14 cellular contexts compared by ENCODE assay signal in genomic region chr4:101993841-101994221, GRCh38.
DNase-seq lines count a peak whose midpoint lies in the region; ATAC-seq and TF ChIP-seq lines count a peak whose summit lies in the region.
"Had no signal": no experiment of that assay in that cellular context is flagged by ENCODE, and none has a peak within 500 bp of the region (broad histone marks: within the 10 kb centered on the region; RNA-seq: fewer than 3 reads in every experiment).

No MANE protein-coding gene starts in this region.

- H3F3A ChIP-seq in SK-N-SH (replicated peaks; ENCODE audit: insufficient read depth): no peaks in the 10 kb centered on the region

- intact Hi-C loops in left ventricle myocardium inferior (cut with micrococcal nuclease): no loop called here

- peaks cover 0 to 28% (median 12%) of the 10 kb centered on the region in 11 experiments; a peak in 16 of 22 replicates for H3K9me3 ChIP-seq in BLaER1 treated with 17β-estradiol and CSF1 and Interleukin-3, amounts not matched to agents 10 nM and 100 nM (replicated peaks in 1 of 11)
- H3K9me3 ChIP-seq in SK-N-SH (no peaks in the 10 kb centered on the region), left ventricle myocardium inferior (replicated peaks) (peaks cover 16% of the 10 kb centered on the region)
- H3K9me3 ChIP-seq: Caco-2 had no signal

- peak overlapping the region; percentile 25 to 55 (median 45); a peak in 19 of 22 replicates for H3K4me2 ChIP-seq in BLaER1 treated with 17β-estradiol and CSF1 and Interleukin-3, amounts not matched to agents 10 nM and 100 nM
- H3K4me2 ChIP-seq in SK-N-SH: no peak overlapping the region
- H3K4me2 ChIP-seq: KMS-11 had no signal

- H3K4me3 Mint-ChIP-seq in stimulated activated naive B cell treated with anti-CD40 and anti-IgM and Interleukin-4, amounts not matched to agents 10 μg/mL and 1 μg/mL and 100 μg/mL, for 72 hours: no peak overlapping the region
- H3K4me3 Mint-ChIP-seq: CD4-positive, CD25-positive, alpha-beta regulatory T cell had no signal

- no peaks in the 10 kb centered on the region for H3K79me2 ChIP-seq in SK-N-SH (ENCODE audit: insufficient read depth)

- TF ChIP-seq EP300 in SK-N-SH (IDR thresholded peaks at IDR 0.05; ENCODE audit: borderline replicate concordance in 1 of 2, low read depth in 1 of 2, low read length in 1 of 2): no peak

- H3K27me3 ChIP-seq in BLaER1 treated with 17β-estradiol and CSF1 and Interleukin-3, amounts not matched to agents 10 nM and 100 nM: no peaks in the 10 kb centered on the region
- H3K27me3 ChIP-seq in SK-N-SH (ENCODE audit: insufficient read depth) (no peaks in the 10 kb centered on the region), left ventricle myocardium inferior (ENCODE audit: low read depth) (no peaks in the 10 kb centered on the region)

- peak overlapping the region in 1 of 11 experiments; percentile 6; a peak in 1 of 22 replicates for H3K27ac ChIP-seq in BLaER1 treated with 17β-estradiol and CSF1 and Interleukin-3, amounts not matched to agents 10 nM and 100 nM
- H3K27ac ChIP-seq in SK-N-SH (ENCODE audit: low read depth in 2 of 2, low read length in 1 of 2) (peak overlapping the region in 1 of 2 experiments; percentile 35; a peak in 1 of 4 replicates), left ventricle myocardium inferior (replicated peaks) (peak overlapping the region; percentile 31), RWPE1 (no peak overlapping the region)
- H3K27ac ChIP-seq: KMS-11 had no signal

- H3K4me3 ChIP-seq in BLaER1 treated with 17β-estradiol and CSF1 and Interleukin-3, amounts not matched to agents 10 nM and 100 nM: no peak overlapping the region
- H3K4me3 ChIP-seq in SK-N-SH (ENCODE audit: low read depth in 2 of 2, low read length in 1 of 2): no peak overlapping the region
- no peak overlapping the region for H3K4me3 ChIP-seq in left ventricle myocardium inferior

- H3K9me3 Mint-ChIP-seq in stimulated activated naive B cell treated with anti-CD40 and anti-IgM and Interleukin-4, amounts not matched to agents 10 μg/mL and 1 μg/mL and 100 μg/mL, for 72 hours: peaks cover 9 to 12% of the 10 kb centered on the region in 2 donors

- H2AFZ ChIP-seq in SK-N-SH (ENCODE audit: low read depth): peak overlapping the region; percentile 40; the same call in 1 of the 2 replicates

- TF ChIP-seq CTCF in SK-N-SH (IDR thresholded peaks at IDR 0.05): no peak
- no peak for TF ChIP-seq CTCF in left ventricle myocardium inferior (IDR thresholded peaks at IDR 0.05; ENCODE audit: borderline replicate concordance)
- TF ChIP-seq CTCF in RWPE1 (conservative IDR thresholded peaks at IDR 0.05; ENCODE audit: low read depth): no peak

- TF ChIP-seq RAD21 in SK-N-SH (IDR thresholded peaks at IDR 0.05; ENCODE audit: low read length): no peak

- H3K36me3 ChIP-seq in BLaER1 treated with 17β-estradiol and CSF1 and Interleukin-3, amounts not matched to agents 10 nM and 100 nM: no peaks in the 10 kb centered on the region
- H3K36me3 ChIP-seq in SK-N-SH (replicated peaks in 1 of 2; ENCODE audit: control insufficient read depth in 1 of 2, insufficient read depth in 2 of 2, low read length in 1 of 2): no peaks in the 10 kb centered on the region
- no peaks in the 10 kb centered on the region for H3K36me3 ChIP-seq in left ventricle myocardium inferior

- CTCF ChIA-PET in SK-N-SH (lab: Yijun Ruan, JAX): interaction anchor here (0.6 to 0.8 kb wide), 2 partner anchors 10 to 279 kb away, joined by 3 to 4 read pairs; no protein-coding TSS in a partner anchor
- CTCF ChIA-PET in RWPE1 (lab: Yijun Ruan, JAX): interaction anchor here (0.5 to 0.9 kb wide), 3 partner anchors 44 to 862 kb away, joined by 3 read pairs; no protein-coding TSS in a partner anchor

- H3K4me1 ChIP-seq in BLaER1 treated with 17β-estradiol and CSF1 and Interleukin-3, amounts not matched to agents 10 nM and 100 nM: peaks cover 11 to 55% (median 28%) of the 10 kb centered on the region in 10 experiments
- H3K4me1 ChIP-seq in SK-N-SH (ENCODE audit: control insufficient read depth in 1 of 2, insufficient read depth in 2 of 2, low read depth in 1 of 2, low read length in 1 of 2) (peaks cover 0 to 2% of the 10 kb centered on the region in 2 experiments; a peak in 2 of 4 replicates), left ventricle myocardium inferior (no peaks in the 10 kb centered on the region)
- H3K4me1 ChIP-seq: Caco-2 had no signal

- H3K27ac Mint-ChIP-seq in stimulated activated naive B cell treated with anti-CD40 and anti-IgM and Interleukin-4, amounts not matched to agents 10 μg/mL and 1 μg/mL and 100 μg/mL, for 72 hours: peak overlapping the region; percentile 43
- H3K27ac Mint-ChIP-seq: CD4-positive, CD25-positive, alpha-beta regulatory T cell had no signal

- H3K4me1 Mint-ChIP-seq in stimulated activated naive B cell treated with anti-CD40 and anti-IgM and Interleukin-4, amounts not matched to agents 10 μg/mL and 1 μg/mL and 100 μg/mL, for 72 hours: peaks cover 61 to 94% of the 10 kb centered on the region in 2 donors
- H3K4me1 Mint-ChIP-seq: CD4-positive, CD25-positive, alpha-beta regulatory T cell had no signal

- WGBS in SK-N-SH (ENCODE audit: low lambda C conversion rate): 56% methylated on average over 2 of the region's 2 CpGs

- POLR2A ChIA-PET in SK-N-SH (lab: Yijun Ruan, JAX) (no interaction called here), RWPE1 (lab: Yijun Ruan, JAX; ENCODE audit: low non-redundant PET) (interaction anchor here (0.7 kb wide), 1 partner anchor 13 kb away, joined by 3 read pairs; no protein-coding TSS in a partner anchor)

- no peak for DNase-seq in SK-N-SH
- DNase-seq in left ventricle myocardium inferior: no peak
- DNase-seq in stimulated activated naive B cell treated with anti-CD40 and anti-IgM and Interleukin-4, amounts not matched to agents 10 μg/mL and 1 μg/mL and 100 μg/mL, for 72 hours: no peak
- DNase-seq in stimulated activated CD4-positive, alpha-beta T cell treated with anti-CD3 and anti-CD28 coated beads, Interleukin-4, amount 100 ng/mL, for 4 hours: no peak
- DNase-seq in kidney tubule cell (ENCODE audit: low spot score): no peak
- DNase-seq in RWPE1 (ENCODE audit: low spot score): no peak
- DNase-seq: Caco-2; CD4-positive, CD25-positive, alpha-beta regulatory T cell; DMS53; NCI-H1092; NCI-H2081 treated with DMSO at 0.1 percent for 48 hours; NCI-H510A treated with DMSO at 0.1 percent for 48 hours had no signal

- H3K27me3 Mint-ChIP-seq in stimulated activated naive B cell treated with anti-CD40 and anti-IgM and Interleukin-4, amounts not matched to agents 10 μg/mL and 1 μg/mL and 100 μg/mL, for 72 hours: no peaks in the 10 kb centered on the region
- H3K27me3 Mint-ChIP-seq: CD4-positive, CD25-positive, alpha-beta regulatory T cell had no signal

- peaks cover 21 to 38% of the 10 kb centered on the region in 2 donors for H3K36me3 Mint-ChIP-seq in stimulated activated naive B cell treated with anti-CD40 and anti-IgM and Interleukin-4, amounts not matched to agents 10 μg/mL and 1 μg/mL and 100 μg/mL, for 72 hours
- H3K36me3 Mint-ChIP-seq: CD4-positive, CD25-positive, alpha-beta regulatory T cell had no signal

- no peaks in the 10 kb centered on the region for H3K9me2 ChIP-seq in SK-N-SH

- ATAC-seq in stimulated activated naive B cell treated with anti-CD40 and anti-IgM and Interleukin-4, amounts not matched to agents 10 μg/mL and 1 μg/mL and 100 μg/mL, for 72 hours (replicated peaks): peak in 1 of 2 donors; percentile 43

- peak overlapping the region in 1 of 11 experiments; percentile 30; a peak in 1 of 22 replicates for H3K9ac ChIP-seq in BLaER1 treated with 17β-estradiol and CSF1 and Interleukin-3, amounts not matched to agents 10 nM and 100 nM
- no peak overlapping the region for H3K9ac ChIP-seq in SK-N-SH
- H3K9ac ChIP-seq: KMS-11 had no signal

- no peaks in the 10 kb centered on the region for H4K20me1 ChIP-seq in BLaER1 treated with 17β-estradiol and CSF1 and Interleukin-3, amounts not matched to agents 10 nM and 100 nM
- H4K20me1 ChIP-seq in SK-N-SH (ENCODE audit: insufficient read depth): no peaks in the 10 kb centered on the region

TF ChIP-seq in SK-N-SH, 30 proteins besides CTCF, POLR2A, EP300 and RAD21 (continues in another document):
- TF ChIP-seq FOXM1 (IDR thresholded peaks at IDR 0.05; ENCODE audit: low read depth) (no peak), RCOR1 (IDR thresholded peaks at IDR 0.05; ENCODE audit: low read length) (no peak), FOXJ3 (CRISPR knock-in tag; IDR thresholded peaks at IDR 0.05) (no peak), USF1 (IDR thresholded peaks at IDR 0.05; ENCODE audit: borderline replicate concordance, low read depth) (no peak), TAF1 (IDR thresholded peaks at IDR 0.05; ENCODE audit: borderline replicate concordance, low read depth, low read length) (no peak), REST (IDR thresholded peaks at IDR 0.05; ENCODE audit: low read depth, low read length) (no peak), TCF12 (IDR thresholded peaks at IDR 0.05) (no peak)
